Comparison of ENCODE assay signal across 1 cellular context in genomic region chr17:74283371-74283673, GRCh38.
A peak's percentile ranks its signal among the peaks of the same experiment; 100 is the strongest.
TF ChIP-seq lines count a peak whose summit lies in the region.

No MANE protein-coding gene starts in this region.

TF ChIP-seq in GM12878, 131 proteins besides CTCF, POLR2A, EP300 and RAD21:
- TF ChIP-seq BRCA1 (IDR thresholded peaks at IDR 0.05; ENCODE audit: low read depth, low read length) (no peak), MTA2 (IDR thresholded peaks at IDR 0.05; ENCODE audit: low read depth) (no peak), ZNF622 (IDR thresholded peaks at IDR 0.05) (no peak), RELB (IDR thresholded peaks at IDR 0.05; ENCODE audit: low read depth) (no peak), GATAD2B (conservative IDR thresholded peaks at IDR 0.05; ENCODE audit: low read depth) (no peak), RAD51 (IDR thresholded peaks at IDR 0.05) (no peak), ASH2L (IDR thresholded peaks at IDR 0.05; ENCODE audit: borderline replicate concordance, low read depth) (no peak), TCF3 (IDR thresholded peaks at IDR 0.05; ENCODE audit: borderline replicate concordance, insufficient read depth, low read depth, low read length) (no peak), ZNF592 (IDR thresholded peaks at IDR 0.05) (peak; percentile 60; the same call in 1 of the 2 replicates), ATF2 (IDR thresholded peaks at IDR 0.05; ENCODE audit: low read length) (no peak), YY1 (IDR thresholded peaks at IDR 0.05; ENCODE audit: low read depth, low read length) (no peak), PAX5 (IDR thresholded peaks at IDR 0.05; ENCODE audit: borderline replicate concordance, low read depth, low read length) (no peak), BCLAF1 (IDR thresholded peaks at IDR 0.05) (no peak), CHD2 (IDR thresholded peaks at IDR 0.05; ENCODE audit: borderline replicate concordance, low read depth, low read length) (no peak), NRF1 (conservative IDR thresholded peaks at IDR 0.05; ENCODE audit: low read depth, low read length) (no peak), NBN (IDR thresholded peaks at IDR 0.05) (no peak; the same call in 1 of the 2 replicates), NR2C1 (IDR thresholded peaks at IDR 0.05) (no peak), ELK1 (IDR thresholded peaks at IDR 0.05; ENCODE audit: low read depth, low read length) (no peak), NFIC (IDR thresholded peaks at IDR 0.05; ENCODE audit: low read depth, low read length) (no peak), NKRF (conservative IDR thresholded peaks at IDR 0.05) (peak; percentile 46; the same call in 1 of the 2 replicates), ESRRA (IDR thresholded peaks at IDR 0.05; ENCODE audit: low read length) (no peak), HCFC1 (IDR thresholded peaks at IDR 0.05; ENCODE audit: low read length) (no peak), RELA (IDR thresholded peaks at IDR 0.05; ENCODE audit: borderline replicate concordance, partially characterized antibody) (no peak), PKNOX1 (IDR thresholded peaks at IDR 0.05) (no peak), KAT2A (conservative IDR thresholded peaks at IDR 0.05; ENCODE audit: control insufficient read depth, low read depth, low read length) (no peak), MYB (IDR thresholded peaks at IDR 0.05; ENCODE audit: borderline replicate concordance, low read depth, low read length) (no peak), CBFB (IDR thresholded peaks at IDR 0.05; ENCODE audit: low read depth) (no peak), MEF2A (IDR thresholded peaks at IDR 0.05; ENCODE audit: insufficient read depth, low read depth, low read length) (no peak), USF2 (IDR thresholded peaks at IDR 0.05; ENCODE audit: borderline replicate concordance, low read depth, low read length) (no peak), BACH1 (IDR thresholded peaks at IDR 0.05; ENCODE audit: borderline replicate concordance) (0 out of 2 replicates have a peak, but pooled peaks have one; percentile 32), ZNF24 (IDR thresholded peaks at IDR 0.05) (0 out of 2 replicates have a peak, but pooled peaks have one; percentile 70), SMARCA5 (IDR thresholded peaks at IDR 0.05) (peak; percentile 49; the same call in 1 of the 2 replicates), MYC (IDR thresholded peaks at IDR 0.05; ENCODE audit: insufficient read depth, insufficient read length, insufficient replicate concordance, low read length, severe bottlenecking) (no peak), IRF4 (IDR thresholded peaks at IDR 0.05; ENCODE audit: low read depth, low read length) (no peak), BMI1 (IDR thresholded peaks at IDR 0.05; ENCODE audit: borderline replicate concordance) (no peak), CUX1 (IDR thresholded peaks at IDR 0.05; ENCODE audit: insufficient replicate concordance, low read depth, low read length) (no peak), ZNF217 (IDR thresholded peaks at IDR 0.05) (peak; percentile 98)
